ENCODE assay signal across 11 cellular contexts in genomic region chr19:5966215-5966614, GRCh38. TPM values are rescaled to one million over a fixed set of nuclear protein-coding genes. Genes with fewer than 3 reads are reported as not detected.
DNase-seq lines count a peak whose midpoint lies in the region; ATAC-seq lines count a peak whose summit lies in the region.
"Had no signal": no experiment of that assay in that cellular context is flagged by ENCODE, and none has a peak within 500 bp of the region (broad histone marks: within the 10 kb centered on the region; RNA-seq: fewer than 3 reads in every experiment).

No MANE protein-coding gene starts in this region.

- H3K27ac ChIP-seq in stomach smooth muscle (ENCODE audit: low read length), result peak overlapping the region; percentile 60

- no peaks in the 10 kb centered on the region for H3K9me3 ChIP-seq in stomach smooth muscle (ENCODE audit: control insufficient read depth in 2 of 2, low read length in 2 of 2)

- no peaks in the 10 kb centered on the region for H3K27me3 Mint-ChIP-seq in activated T-cell treated with anti-CD3 and anti-CD28 coated beads, Interleukin-2, amount 50 U/mL, for 72 hours (ENCODE audit: low read depth)
- H3K27me3 Mint-ChIP-seq in activated T-cell treated with anti-CD3 and anti-CD28 coated beads, Interleukin-2, amount 50 U/mL, for 4 hours (ENCODE audit: low read depth), result no peaks in the 10 kb centered on the region
- H3K27me3 Mint-ChIP-seq in central memory CD8-positive, alpha-beta T cell, result no peaks in the 10 kb centered on the region
- H3K27me3 Mint-ChIP-seq: activated naive CD8-positive, alpha-beta T cell treated with anti-CD3 and anti-CD28 coated beads, Interleukin-2, amount 10 ng/mL, durations not matched to agents 7 days and 5 days had no signal

- peak overlapping the region in 1 of 2 donors; percentile 66 for H3K9ac ChIP-seq in stomach smooth muscle (ENCODE audit: low read length in 2 of 2)

- H3K36me3 ChIP-seq in stomach smooth muscle (ENCODE audit: control insufficient read depth in 2 of 2, insufficient read depth in 2 of 2, low read length in 2 of 2), result no peaks in the 10 kb centered on the region

- H3K27me3 ChIP-seq in stomach smooth muscle (ENCODE audit: control insufficient read depth in 1 of 2, insufficient read depth in 2 of 2, low read length in 2 of 2), result no peaks in the 10 kb centered on the region

- H3K4me3 ChIP-seq in stomach smooth muscle (ENCODE audit: low read length in 2 of 2), result peak overlapping the region; percentile 15 to 24

- H3K36me3 Mint-ChIP-seq in activated T-cell treated with anti-CD3 and anti-CD28 coated beads, Interleukin-2, amount 50 U/mL, for 72 hours (ENCODE audit: insufficient read depth in 2 of 2), result peaks cover 1 to 8% of the 10 kb centered on the region in 2 donors
- peaks cover 10% of the 10 kb centered on the region for H3K36me3 Mint-ChIP-seq in activated T-cell treated with anti-CD3 and anti-CD28 coated beads, Interleukin-2, amount 50 U/mL, for 4 hours (ENCODE audit: insufficient read depth)
- peaks cover 17% of the 10 kb centered on the region for H3K36me3 Mint-ChIP-seq in central memory CD8-positive, alpha-beta T cell (ENCODE audit: insufficient read depth)

- H3K27ac Mint-ChIP-seq in activated T-cell treated with anti-CD3 and anti-CD28 coated beads, Interleukin-2, amount 50 U/mL, for 72 hours, result peak overlapping the region; percentile 96
- H3K27ac Mint-ChIP-seq in central memory CD8-positive, alpha-beta T cell (ENCODE audit: low read depth), result peak overlapping the region; percentile 62

- H3K4me3 Mint-ChIP-seq in activated T-cell treated with anti-CD3 and anti-CD28 coated beads, Interleukin-2, amount 50 U/mL, for 72 hours, result peak overlapping the region in 1 of 2 donors; percentile 28
- no peak overlapping the region for H3K4me3 Mint-ChIP-seq in activated T-cell treated with anti-CD3 and anti-CD28 coated beads, Interleukin-2, amount 50 U/mL, for 4 hours
- peak overlapping the region; percentile 25 for H3K4me3 Mint-ChIP-seq in central memory CD8-positive, alpha-beta T cell
- H3K4me3 Mint-ChIP-seq: activated naive CD8-positive, alpha-beta T cell treated with anti-CD3 and anti-CD28 coated beads, Interleukin-2, amount 10 ng/mL, durations not matched to agents 7 days and 5 days had no signal

- peaks cover 85% of the 10 kb centered on the region for H3K4me1 ChIP-seq in stomach smooth muscle (ENCODE audit: control insufficient read depth, insufficient read depth, low read length)

- no peak for ATAC-seq in activated T-cell treated with anti-CD3 and anti-CD28 coated beads, Interleukin-2, amount 50 U/mL, for 72 hours (replicated peaks in 1 of 2)
- ATAC-seq in activated T-cell treated with anti-CD3 and anti-CD28 coated beads, Interleukin-2, amount 50 U/mL, for 4 hours, result no peak
- no peak for ATAC-seq in central memory CD8-positive, alpha-beta T cell (replicated peaks; ENCODE audit: extremely low read depth, poor library complexity, severe bottlenecking)
- ATAC-seq in GM21825 (IDR thresholded peaks at IDR 0.05; ENCODE audit: unreplicated experiment), result no peak

- DNase-seq in activated T-cell treated with anti-CD3 and anti-CD28 coated beads, Interleukin-2, amount 50 U/mL, for 72 hours, result no peak
- no peak for DNase-seq in activated T-cell treated with anti-CD3 and anti-CD28 coated beads, Interleukin-2, amount 50 U/mL, for 4 hours
- no peak for DNase-seq in central memory CD8-positive, alpha-beta T cell (ENCODE audit: low spot score in 2 of 2)
- DNase-seq in kidney tubule cell (ENCODE audit: low spot score), result peak; percentile 49
- DNase-seq in epidermal melanocyte (ENCODE audit: insufficient read length, low spot score), result no peak
- DNase-seq in stimulated activated CD4-positive, alpha-beta T cell treated with anti-CD3 and anti-CD28 coated beads, Interleukin-2, amount 100 ng/mL, for 24 hours, result no peak
- DNase-seq: activated naive CD8-positive, alpha-beta T cell treated with anti-CD3 and anti-CD28 coated beads, Interleukin-2, amount 10 ng/mL, durations not matched to agents 7 days and 5 days; NCI-H1417 treated with DMSO at 0.1 percent for 48 hours; stimulated activated CD4-positive, alpha-beta T cell treated with anti-CD3 and anti-CD28 coated beads, Interleukin-4, amount 100 ng/mL, for 24 hours had no signal

- no peaks in the 10 kb centered on the region for H3K9me3 Mint-ChIP-seq in activated T-cell treated with anti-CD3 and anti-CD28 coated beads, Interleukin-2, amount 50 U/mL, for 72 hours
- H3K9me3 Mint-ChIP-seq in activated T-cell treated with anti-CD3 and anti-CD28 coated beads, Interleukin-2, amount 50 U/mL, for 4 hours, result no peaks in the 10 kb centered on the region
- no peaks in the 10 kb centered on the region for H3K9me3 Mint-ChIP-seq in central memory CD8-positive, alpha-beta T cell
- H3K9me3 Mint-ChIP-seq: activated naive CD8-positive, alpha-beta T cell treated with anti-CD3 and anti-CD28 coated beads, Interleukin-2, amount 10 ng/mL, durations not matched to agents 7 days and 5 days had no signal

- H3K4me1 Mint-ChIP-seq in activated T-cell treated with anti-CD3 and anti-CD28 coated beads, Interleukin-2, amount 50 U/mL, for 72 hours (ENCODE audit: low read depth), result peaks cover 90% of the 10 kb centered on the region
- peaks cover 88% of the 10 kb centered on the region for H3K4me1 Mint-ChIP-seq in activated T-cell treated with anti-CD3 and anti-CD28 coated beads, Interleukin-2, amount 50 U/mL, for 4 hours (ENCODE audit: low read depth)
- peaks cover 72% of the 10 kb centered on the region for H3K4me1 Mint-ChIP-seq in central memory CD8-positive, alpha-beta T cell

RNA-seq across cellular contexts. Expression of gene RANBP3, which starts 11.7 kb away (rescaled TPM):
- 100 to 1,000 TPM in 1 of 2 donors, 10 to 100 TPM in 1; 89.2 to 108 TPM for total RNA-seq in activated T-cell treated with anti-CD3 and anti-CD28 coated beads, Interleukin-2, amount 50 U/mL, for 72 hours
- 100 to 1,000 TPM; 101 to 104 (median 103) TPM for total RNA-seq in activated T-cell treated with anti-CD3 and anti-CD28 coated beads, Interleukin-2, amount 50 U/mL, for 4 hours

RNA-seq across cellular contexts. Expression of gene CAPS, which starts 52.2 kb away (rescaled TPM):
- 10 to 100 TPM; 12.9 to 20.9 TPM for total RNA-seq in activated T-cell treated with anti-CD3 and anti-CD28 coated beads, Interleukin-2, amount 50 U/mL, for 72 hours
- 1 to 10 TPM; 1.6 to 3.7 (median 2.7) TPM for total RNA-seq in activated T-cell treated with anti-CD3 and anti-CD28 coated beads, Interleukin-2, amount 50 U/mL, for 4 hours
